18 cellular contexts compared by ENCODE assay signal in the genomic region with DNA sequence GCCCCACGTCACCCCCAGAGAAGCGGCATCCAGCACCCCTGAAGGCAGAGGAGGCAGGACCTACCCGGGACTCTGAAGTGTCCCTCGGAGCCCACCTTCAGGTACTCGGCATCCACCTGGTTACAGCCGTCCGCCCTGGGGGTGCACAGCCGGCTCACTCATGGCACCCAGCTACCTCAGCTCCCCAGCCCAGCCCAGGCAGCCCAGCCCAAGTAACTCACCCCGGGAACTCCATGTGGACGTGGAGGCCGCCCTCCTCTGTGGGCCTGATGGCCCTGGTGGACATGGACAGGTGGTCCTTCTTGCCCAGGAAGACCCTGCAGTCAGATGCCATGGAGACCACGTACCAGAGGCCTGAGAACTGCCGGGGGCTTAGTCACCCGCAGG. TPM values are rescaled to one million over a fixed set of nuclear protein-coding genes. Genes with fewer than 3 reads are reported as not detected.
DNase-seq lines count a peak whose midpoint lies in the region; TF ChIP-seq lines count a peak whose summit lies in the region.
"Had no signal": no experiment of that assay in that cellular context is flagged by ENCODE, and none has a peak within 500 bp of the region (broad histone marks: within the 10 kb centered on the region; RNA-seq: fewer than 3 reads in every experiment).

No MANE protein-coding gene starts in this region.

- DNase-seq in glutamatergic neuron = peak; percentile 18
- DNase-seq in posterior vena cava (ENCODE audit: low spot score) = peak; percentile 80
- no peak for DNase-seq in NOMO-1 (lab: John Stamatoyannopoulos, UW; ENCODE audit: unreplicated experiment in 2 of 2)
- no peak for DNase-seq in substantia nigra (lab: John Stamatoyannopoulos, UW)
- DNase-seq: AML-193; HCEC 1CT; NCI-H2029 treated with DMSO at 0.1 percent for 48 hours; NCI-H446; stimulated activated naive CD8-positive, alpha-beta T cell treated with anti-CD3 and anti-CD28 coated beads, Interleukin-15, amount 100 ng/mL, for 72 hours had no signal

- H3K9me3 Mint-ChIP-seq in glutamatergic neuron (ENCODE audit: unreplicated experiment) = peaks cover 7% of the 10 kb centered on the region
- H3K9me3 Mint-ChIP-seq: activated CD4-positive, alpha-beta memory T cell treated with anti-CD3 and anti-CD28 coated beads for 36 hours; stimulated activated naive CD8-positive, alpha-beta T cell treated with anti-CD3 and anti-CD28 coated beads, Interleukin-15, amount 100 ng/mL, for 72 hours had no signal

- no peaks in the 10 kb centered on the region for H3K9me3 ChIP-seq in HEK293 (ENCODE audit: control insufficient read depth, insufficient read depth, low read depth, low read length)
- H3K9me3 ChIP-seq: heart left ventricle, transverse colon had no signal

- H3K36me3 ChIP-seq in HEK293 (ENCODE audit: control insufficient read depth in 2 of 2, insufficient read depth in 1 of 2, low read length in 2 of 2) = no peaks in the 10 kb centered on the region
- H3K36me3 ChIP-seq: cardiac muscle cell, heart left ventricle, transverse colon, WERI-Rb-1 had no signal

- intact Hi-C loops in posterior vena cava (cut with DNase I) = loop anchor here in 1 of 2 donors (10.0 kb wide), 1 partner anchor 589 kb away; no protein-coding TSS in a partner anchor

- H3K27ac ChIP-seq in HEK293 (ENCODE audit: extremely low read depth, low read depth, low read length) = no peak overlapping the region
- H3K27ac ChIP-seq in substantia nigra (ENCODE audit: low read depth, low read length, poor library complexity, severe bottlenecking) = no peak overlapping the region
- H3K27ac ChIP-seq: cardiac muscle cell, transverse colon, WERI-Rb-1 had no signal

- no peak overlapping the region for H3K4me3 Mint-ChIP-seq in glutamatergic neuron (ENCODE audit: unreplicated experiment)
- H3K4me3 Mint-ChIP-seq: activated CD4-positive, alpha-beta memory T cell treated with anti-CD3 and anti-CD28 coated beads for 36 hours; stimulated activated naive CD8-positive, alpha-beta T cell treated with anti-CD3 and anti-CD28 coated beads, Interleukin-15, amount 100 ng/mL, for 72 hours had no signal

- POLR2A ChIA-PET in HEK293 (lab: Yijun Ruan, JAX) = interaction anchor here (0.6 kb wide), 1 partner anchor 83 kb away, joined by 3 read pairs; no protein-coding TSS in a partner anchor

- peaks cover 4% of the 10 kb centered on the region for H3K27me3 Mint-ChIP-seq in glutamatergic neuron (ENCODE audit: unreplicated experiment)

- no peak overlapping the region for H3K4me3 ChIP-seq in HEK293 (ENCODE audit: low read depth, low read length)
- H3K4me3 ChIP-seq: cardiac muscle cell, heart left ventricle, lung, transverse colon had no signal

- H3K27ac Mint-ChIP-seq in glutamatergic neuron (ENCODE audit: unreplicated experiment) = no peak overlapping the region
- H3K27ac Mint-ChIP-seq: activated CD4-positive, alpha-beta memory T cell treated with anti-CD3 and anti-CD28 coated beads for 36 hours; stimulated activated naive CD8-positive, alpha-beta T cell treated with anti-CD3 and anti-CD28 coated beads, Interleukin-15, amount 100 ng/mL, for 72 hours had no signal

- CTCF ChIA-PET in HEK293 (lab: Yijun Ruan, JAX) = interaction anchor here (1.0 to 2.2 kb wide), 7 partner anchors 14 to 271 kb away, joined by 3 to 6 read pairs (median 5); a partner anchor contains a TSS

- TF ChIP-seq CTCF in HEK293 (tag by site-specific recombination; IDR thresholded peaks at IDR 0.05) (no peak), glutamatergic neuron (IDR thresholded peaks at IDR 0.05; ENCODE audit: partially characterized antibody, unreplicated experiment) (no peak)

- no peaks in the 10 kb centered on the region for H3K4me1 ChIP-seq in HEK293 (ENCODE audit: control insufficient read depth, insufficient read depth, low read length)

- H3K36me3 Mint-ChIP-seq in glutamatergic neuron (ENCODE audit: unreplicated experiment) = no peaks in the 10 kb centered on the region
- H3K36me3 Mint-ChIP-seq: activated CD4-positive, alpha-beta memory T cell treated with anti-CD3 and anti-CD28 coated beads for 36 hours had no signal

- H3K4me1 Mint-ChIP-seq in glutamatergic neuron (ENCODE audit: low read depth, unreplicated experiment) = peaks cover 17% of the 10 kb centered on the region

TF ChIP-seq in HEK293, 187 proteins besides CTCF, POLR2A, EP300 and RAD21:
- TF ChIP-seq GLIS2 (tag by site-specific recombination; IDR thresholded peaks at IDR 0.05) = peak; percentile 21; the same call in 1 of the 2 replicates
- no peak for TF ChIP-seq ZNF654 (tag by site-specific recombination; IDR thresholded peaks at IDR 0.05; ENCODE audit: low read depth)
- no peak for TF ChIP-seq ZNF324 (tag by site-specific recombination; IDR thresholded peaks at IDR 0.05)

RNA-seq across cellular contexts. Expression of a gene that starts 0.7 kb away (rescaled TPM):
- total RNA-seq in glutamatergic neuron (ENCODE audit: unreplicated experiment) (1.9 TPM), posterior vena cava (not detected)
- total RNA-seq: activated CD4-positive, alpha-beta memory T cell treated with anti-CD3 and anti-CD28 coated beads for 36 hours; dermis blood vessel endothelial cell; lung had no signal

RNA-seq across cellular contexts. Expression of a gene that starts 5.6 kb away (rescaled TPM):
- total RNA-seq in glutamatergic neuron (ENCODE audit: unreplicated experiment) (not detected), posterior vena cava (not detected)
- total RNA-seq: activated CD4-positive, alpha-beta memory T cell treated with anti-CD3 and anti-CD28 coated beads for 36 hours; cardiac muscle cell; dermis blood vessel endothelial cell; heart left ventricle; SK-MEL-5; transverse colon had no signal

RNA-seq across cellular contexts. Expression of a gene that starts 15.3 kb away (rescaled TPM):
- not detected for total RNA-seq in glutamatergic neuron (ENCODE audit: unreplicated experiment)
- total RNA-seq in posterior vena cava = 10 to 100 TPM; 22.8 to 36.9 TPM
- total RNA-seq: activated CD4-positive, alpha-beta memory T cell treated with anti-CD3 and anti-CD28 coated beads for 36 hours; cardiac muscle cell; SK-MEL-5 had no signal

RNA-seq across cellular contexts. Expression of a gene that starts 20.9 kb away (rescaled TPM):
- total RNA-seq in glutamatergic neuron (ENCODE audit: unreplicated experiment) = not detected
- 10 to 100 TPM in 1 of 2 donors, 1 to 10 TPM in 1; 9.2 to 10.0 TPM for total RNA-seq in posterior vena cava
- total RNA-seq: dermis blood vessel endothelial cell, SK-MEL-5 had no signal

RNA-seq across cellular contexts. Expression of a gene that starts 27.5 kb away (rescaled TPM):
- total RNA-seq in glutamatergic neuron (ENCODE audit: unreplicated experiment) = 46.1 TPM
- total RNA-seq in posterior vena cava = 10 to 100 TPM; 28.1 to 33.9 TPM

Comparison
In these comparisons a context has a peak if more than half of its experiments do, and no peak if none do; other contexts are left out.
1. DNase-seq: peak in glutamatergic neuron (single experiment) and posterior vena cava (single experiment); none in NOMO-1 (0 of 2) and substantia nigra (0 of 49).
2. RNA of a gene that starts 15.3 kb away (total RNA-seq): 22.8 to 36.9 TPM in posterior vena cava; not detected in glutamatergic neuron (single experiment); every median in the first group is over 10 times any median in the second.